ENCODE assay signal across 8 cellular contexts in genomic region chr9:136631038-136632000, GRCh38. TPM values are rescaled to one million over a fixed set of nuclear protein-coding genes. Genes with fewer than 3 reads are reported as not detected.
A peak's percentile ranks its signal among the peaks of the same experiment; 100 is the strongest.
DNase-seq lines count a peak whose midpoint lies in the region; ATAC-seq and TF ChIP-seq lines count a peak whose summit lies in the region.

No MANE protein-coding gene starts in this region.

- DNase-seq in GF-D8 (lab: John Stamatoyannopoulos, UW) (peak; percentile 54), NCI-H1105 treated with DMSO at 0.1 percent for 48 hours (lab: John Stamatoyannopoulos, UW) (peak; percentile 60), T-helper 17 cell (peak; percentile 54 to 77 (median 69)), adipocyte (ENCODE audit: low read depth) (peak; percentile 87), left ventricle myocardium inferior (peak; percentile 78), gastrocnemius medialis (peak; percentile 44 to 64)

- intact Hi-C loops in left ventricle myocardium inferior (cut with micrococcal nuclease) = loop anchor here (5.0 kb wide), 1 partner anchor 144 kb away; no protein-coding TSS in a partner anchor
- intact Hi-C loops in gastrocnemius medialis (cut with DNase I; ENCODE audit: low total_unique reads) = loop anchor here (1.0 to 10.0 kb wide), 2 partner anchors 107 to 143 kb away; no protein-coding TSS in a partner anchor

- H3K36me3 ChIP-seq in adipocyte (ENCODE audit: control insufficient read depth, insufficient read depth, low read length, severe bottlenecking) (no peaks in the 10 kb centered on the region), left ventricle myocardium inferior (no peaks in the 10 kb centered on the region), gastrocnemius medialis (no peaks in the 10 kb centered on the region)

- H3K27me3 ChIP-seq in adipocyte (replicated peaks; ENCODE audit: control insufficient read depth, insufficient read depth, low read length) (peaks cover 6% of the 10 kb centered on the region), left ventricle myocardium inferior (ENCODE audit: low read depth) (peaks cover 12% of the 10 kb centered on the region), gastrocnemius medialis (no peaks in the 10 kb centered on the region)

- H3K9ac ChIP-seq in adipocyte (ENCODE audit: low read length) = no peak overlapping the region

- H3K27ac ChIP-seq in left ventricle myocardium inferior (replicated peaks) = no peak overlapping the region
- H3K27ac ChIP-seq in gastrocnemius medialis = no peak overlapping the region

- H3K9me3 ChIP-seq in T-helper 17 cell (ENCODE audit: control insufficient read depth, low read length, poor library complexity, severe bottlenecking) (no peaks in the 10 kb centered on the region), adipocyte (ENCODE audit: control insufficient read depth, low read length) (no peaks in the 10 kb centered on the region), left ventricle myocardium inferior (replicated peaks) (no peaks in the 10 kb centered on the region), gastrocnemius medialis (no peaks in the 10 kb centered on the region)

- peaks cover 12% of the 10 kb centered on the region for H3K27me3 Mint-ChIP-seq in T-helper 17 cell

- in situ Hi-C loops in gastrocnemius medialis (cut with MboI; ENCODE audit: low sequenced_read_pairs in 4 of 4) = loop anchor here in 3 of 4 donors (5.0 to 25.0 kb wide), 2 partner anchors 139 to 144 kb away; partner anchors contain the start of gene SEC16A (in 1 of the 3)

- H3K4me3 ChIP-seq in adipocyte (ENCODE audit: low read length) = no peak overlapping the region
- no peak overlapping the region for H3K4me3 ChIP-seq in left ventricle myocardium inferior
- H3K4me3 ChIP-seq in gastrocnemius medialis = no peak overlapping the region

- no peaks in the 10 kb centered on the region for H3K4me1 Mint-ChIP-seq in T-helper 17 cell

- no peaks in the 10 kb centered on the region for H3K4me1 ChIP-seq in adipocyte (ENCODE audit: control insufficient read depth, insufficient read depth, low read length)
- H3K4me1 ChIP-seq in left ventricle myocardium inferior = peaks cover 29% of the 10 kb centered on the region
- H3K4me1 ChIP-seq in gastrocnemius medialis = no peaks in the 10 kb centered on the region

- H3K4me3 Mint-ChIP-seq in T-helper 17 cell = no peak overlapping the region

- TF ChIP-seq POLR2A in gastrocnemius medialis (IDR thresholded peaks at IDR 0.05) = no peak

- H3K27ac Mint-ChIP-seq in T-helper 17 cell = no peak overlapping the region

- TF ChIP-seq CTCF in left ventricle myocardium inferior (IDR thresholded peaks at IDR 0.05; ENCODE audit: borderline replicate concordance) = peak; percentile 90
- peak; percentile 69 to 85 (median 83) for TF ChIP-seq CTCF in gastrocnemius medialis (IDR thresholded peaks at IDR 0.05 in 4 of 5, conservative IDR thresholded peaks at IDR 0.05 in 1 of 5)

- peak; percentile 97 for ATAC-seq in T-helper 17 cell
- ATAC-seq in gastrocnemius medialis = peak; percentile 75 to 86
- no peak for ATAC-seq in GM21447 (IDR thresholded peaks at IDR 0.05; ENCODE audit: unreplicated experiment)
- ATAC-seq in GM21390 (IDR thresholded peaks at IDR 0.05; ENCODE audit: unreplicated experiment) = no peak

- H3K36me3 Mint-ChIP-seq in T-helper 17 cell (ENCODE audit: low read depth) = no peaks in the 10 kb centered on the region

RNA-seq across cellular contexts. Expression of gene EGFL7, which starts 31.4 kb away (rescaled TPM):
- total RNA-seq in T-helper 17 cell = 1 to 10 TPM in 1 of 2 donors, not detected in 1; 5.7 TPM
- total RNA-seq in left ventricle myocardium inferior = 81.5 TPM
- total RNA-seq in gastrocnemius medialis = 10 to 100 TPM; 37.4 to 74.7 (median 49.0) TPM

RNA-seq across cellular contexts. Expression of gene AGPAT2, which starts 55.9 kb away (rescaled TPM):
- total RNA-seq in T-helper 17 cell (1 to 10 TPM; 7.7 to 8.5 TPM), left ventricle myocardium inferior (48.8 TPM), gastrocnemius medialis (10 to 100 TPM; 19.0 to 77.4 (median 36.0) TPM)

Comparison
In these comparisons a context has a peak if more than half of its experiments do, and no peak if none do; other contexts are left out.
1. ATAC-seq: peak in T-helper 17 cell (single experiment) and gastrocnemius medialis (2 of 2); none in GM21447 (single experiment) and GM21390 (single experiment).
2. RNA of gene EGFL7, which starts 31.4 kb away (total RNA-seq): 81.5 TPM in left ventricle myocardium inferior (single experiment) and 37.4 to 74.7 TPM in gastrocnemius medialis; 5.7 TPM in T-helper 17 cell; every median in the first group is over 4 times any median in the second.
3. Peak in every context shown above with its lines, with median percentiles within 50 percentile points of each other: DNase-seq.